Comparison of ENCODE assay signal across 14 cellular contexts in genomic region chr13:44967656-44968451, GRCh38. TPM values are rescaled to one million over a fixed set of nuclear protein-coding genes. Genes with fewer than 3 reads are reported as not detected.
DNase-seq lines count a peak whose midpoint lies in the region; ATAC-seq and TF ChIP-seq lines count a peak whose summit lies in the region.
"Had no signal": no experiment of that assay in that cellular context is flagged by ENCODE, and none has a peak within 500 bp of the region (broad histone marks: within the 10 kb centered on the region; RNA-seq: fewer than 3 reads in every experiment).

No MANE protein-coding gene starts in this region.

- H3K4me1 Mint-ChIP-seq in chondrocyte (ENCODE audit: low read depth) (peaks cover 18% of the 10 kb centered on the region), memory B cell (no peaks in the 10 kb centered on the region), type B pancreatic cell (ENCODE audit: unreplicated experiment) (no peaks in the 10 kb centered on the region)

- peak; percentile 70 for TF ChIP-seq CTCF in chondrocyte (IDR thresholded peaks at IDR 0.05)
- TF ChIP-seq CTCF in type B pancreatic cell (conservative IDR thresholded peaks at IDR 0.05): peak; percentile 28

- no peak for DNase-seq in Right ventricle myocardium superior
- no peak for DNase-seq in cardiac septum (ENCODE audit: low spot score)
- DNase-seq in chondrocyte (ENCODE audit: low spot score): no peak
- DNase-seq in memory B cell (ENCODE audit: low spot score in 2 of 2): no peak
- DNase-seq in type B pancreatic cell (ENCODE audit: extremely low spot score, unreplicated experiment): no peak
- DNase-seq in ureter (ENCODE audit: low spot score): no peak
- no peak for DNase-seq in NCI-H1092 (lab: John Stamatoyannopoulos, UW)
- DNase-seq: activated T-cell treated with anti-CD3 and anti-CD28 coated beads, Interleukin-2, amount 50 U/mL, for 1 hour; AML-193; cerebellar nuclear complex; KG1; NCI-H2171; Peyer's patch had no signal

- H3K27me3 Mint-ChIP-seq in chondrocyte (ENCODE audit: low read depth) (no peaks in the 10 kb centered on the region), memory B cell (no peaks in the 10 kb centered on the region), type B pancreatic cell (no peaks in the 10 kb centered on the region)

- intact Hi-C loops in Right ventricle myocardium superior (cut with DNase I) (loop anchor here (2.0 kb wide), 1 partner anchor 485 kb away; no protein-coding TSS in a partner anchor), cardiac septum (cut with DNase I) (loop anchor here (5.0 kb wide), 2 partner anchors 36 to 51 kb away; no protein-coding TSS in a partner anchor)

- H3K27ac Mint-ChIP-seq in chondrocyte (ENCODE audit: unreplicated experiment) (peak overlapping the region; percentile 77), memory B cell (peak overlapping the region; percentile 31), type B pancreatic cell (peak overlapping the region; percentile 3)

- peaks cover under 1% of the 10 kb centered on the region for H3K9me3 Mint-ChIP-seq in chondrocyte (ENCODE audit: low read depth)
- H3K9me3 Mint-ChIP-seq in memory B cell: no peaks in the 10 kb centered on the region
- H3K9me3 Mint-ChIP-seq in type B pancreatic cell: no peaks in the 10 kb centered on the region

- no peak overlapping the region for H3K4me3 Mint-ChIP-seq in chondrocyte (ENCODE audit: unreplicated experiment)
- no peak overlapping the region for H3K4me3 Mint-ChIP-seq in memory B cell
- H3K4me3 Mint-ChIP-seq in type B pancreatic cell: no peak overlapping the region

- ATAC-seq in Right ventricle myocardium superior (ENCODE audit: poor library complexity) (peak; percentile 25), memory B cell (ENCODE audit: low read depth) (no peak), GM21526 (IDR thresholded peaks at IDR 0.05; ENCODE audit: low FRiP score, unreplicated experiment) (no peak)

- peaks cover 20% of the 10 kb centered on the region for H3K36me3 Mint-ChIP-seq in chondrocyte (ENCODE audit: low read depth)
- H3K36me3 Mint-ChIP-seq in memory B cell: peaks cover 27% of the 10 kb centered on the region
- H3K36me3 Mint-ChIP-seq in type B pancreatic cell: peaks cover 28% of the 10 kb centered on the region

RNA-seq across cellular contexts. Expression of gene NUFIP1, which starts 21.4 kb away (rescaled TPM):
- total RNA-seq in Right ventricle myocardium superior (2.6 TPM), cardiac septum (2.9 TPM), chondrocyte (4.7 to 6.4 TPM (median 5.1 TPM) in 3 replicates), type B pancreatic cell (ENCODE audit: low replicate concordance) (6.9 and 8.7 TPM in 2 replicates), ureter (9.3 TPM)

RNA-seq across cellular contexts. Expression of gene GPALPP1, which starts 21.5 kb away (rescaled TPM):
- 9.4 TPM for total RNA-seq in Right ventricle myocardium superior
- total RNA-seq in cardiac septum: 14.5 TPM
- total RNA-seq in chondrocyte: 19.3 to 30.8 TPM (median 21.5 TPM) in 3 replicates
- total RNA-seq in type B pancreatic cell (ENCODE audit: low replicate concordance): 18.9 and 29.3 TPM in 2 replicates
- 41.5 TPM for total RNA-seq in ureter

Comparison
In these comparisons a context has a peak if more than half of its experiments do, and no peak if none do; other contexts are left out.
1. H3K27ac Mint-ChIP-seq: peak in every context shown above with its lines; median percentile 77 in chondrocyte; 31 in memory B cell; 3 in type B pancreatic cell.